ENCODE assay signal across 8 cellular contexts in the genomic region with DNA sequence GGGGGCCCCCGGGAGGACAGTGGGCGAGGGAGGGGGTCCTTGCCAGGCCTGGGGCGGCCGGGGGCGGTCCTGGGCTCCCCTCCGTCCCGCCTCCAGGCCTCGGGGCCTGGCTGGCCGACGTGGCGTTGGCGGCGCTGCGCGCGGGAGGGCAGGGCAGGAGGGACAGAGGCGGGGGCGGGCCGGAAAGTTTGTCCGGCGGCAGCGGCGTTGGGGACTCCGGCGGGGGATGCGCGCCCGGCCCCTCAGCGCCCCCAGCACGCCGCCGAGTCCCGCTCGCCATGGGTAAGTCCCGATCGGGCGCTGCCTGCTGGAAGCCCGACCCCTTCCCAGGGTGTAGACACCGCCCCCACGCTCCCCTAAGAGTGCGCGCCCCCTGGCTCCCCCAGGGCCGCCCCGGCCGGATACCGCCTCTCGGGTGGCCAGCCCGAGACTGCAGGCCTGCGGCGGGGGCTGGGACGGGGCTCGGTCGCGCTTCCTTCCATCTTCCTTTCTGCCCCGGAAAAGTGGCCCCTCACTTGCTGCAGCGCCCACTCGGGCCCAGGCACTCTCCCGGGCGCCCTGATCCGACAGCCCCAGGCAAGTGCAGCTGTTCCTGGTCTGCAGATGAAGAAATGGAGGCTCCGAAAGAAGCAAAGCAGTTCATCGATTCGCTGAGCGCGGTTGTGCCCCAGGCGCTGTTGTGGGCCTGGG. TPM values are rescaled to one million over a fixed set of nuclear protein-coding genes. Genes with fewer than 3 reads are reported as not detected.
DNase-seq lines count a peak whose midpoint lies in the region; ATAC-seq and TF ChIP-seq lines count a peak whose summit lies in the region.

A gene (plus strand): TSS at position 191 of the 690 bp plus-strand sequence. CDS start 88 bp downstream, at position 279.

- intact Hi-C loops in Right ventricle myocardium inferior (cut with DNase I) (no loop called here), cardiac septum (cut with DNase I) (no loop called here)

- H3K27me3 ChIP-seq in skeletal muscle satellite cell (ENCODE audit: control insufficient read depth, insufficient read depth, low read length) = peaks cover 17% of the 10 kb centered on the region

- DNase-seq in Right ventricle myocardium inferior (ENCODE audit: missing footprints) = peak; percentile 78
- DNase-seq in cardiac septum (ENCODE audit: low spot score) = no peak
- DNase-seq in astrocyte of the hippocampus (ENCODE audit: low read depth, low spot score) = peak; percentile 84
- peak; percentile 86 for DNase-seq in iPS-NIHi11 (ENCODE audit: low spot score)
- no peak for DNase-seq in GM20000 (ENCODE audit: low spot score)
- no peak for DNase-seq in NCI-H774 (lab: John Stamatoyannopoulos, UW)

- ATAC-seq in Right ventricle myocardium inferior (peak; percentile 89), HG02610 (IDR thresholded peaks at IDR 0.05; ENCODE audit: unreplicated experiment) (no peak)

- peak within 1 kb of the TSS; percentile 90 for H3K4me2 ChIP-seq in skeletal muscle satellite cell (ENCODE audit: low read length)

- H3K36me3 ChIP-seq in skeletal muscle satellite cell (ENCODE audit: insufficient read depth, low read length) = no peaks in the 10 kb centered on the region

- peaks cover 7% of the 10 kb centered on the region for H3K4me1 ChIP-seq in skeletal muscle satellite cell (ENCODE audit: control insufficient read depth, insufficient read depth, low read length)

- no peak for TF ChIP-seq CTCF in GM20000 (IDR thresholded peaks at IDR 0.05; ENCODE audit: extremely low read depth, missing control alignments)

- peak within 1 kb of the TSS; percentile 91 for H3K9ac ChIP-seq in skeletal muscle satellite cell (ENCODE audit: low read depth, low read length)

- peak within 1 kb of the TSS; percentile 84 for H3K4me3 ChIP-seq in skeletal muscle satellite cell (ENCODE audit: low read length)

- no peaks in the 10 kb centered on the region for H3K9me3 ChIP-seq in skeletal muscle satellite cell (replicated peaks; ENCODE audit: low read length)

RNA-seq across cellular contexts. Expression of the gene that starts here (rescaled TPM):
- 3.1 TPM for total RNA-seq in Right ventricle myocardium inferior
- total RNA-seq in cardiac septum = 2.7 TPM
- total RNA-seq in skeletal muscle satellite cell (2012; rRNA removed) = 13.9 and 15.3 TPM in 2 replicates

Comparison
In these comparisons a context has a peak if more than half of its experiments do, and no peak if none do; other contexts are left out.
1. DNase-seq: peak in Right ventricle myocardium inferior (single experiment), astrocyte of the hippocampus (single experiment) and iPS-NIHi11 (single experiment); none in cardiac septum (single experiment), GM20000 (single experiment) and NCI-H774 (single experiment).